12 cellular contexts compared by ENCODE assay signal in genomic region chr7:94888542-94888941, GRCh38. TPM values are rescaled to one million over a fixed set of nuclear protein-coding genes. Genes with fewer than 3 reads are reported as not detected.
DNase-seq lines count a peak whose midpoint lies in the region; FAIRE-seq and TF ChIP-seq lines count a peak whose summit lies in the region.
"Had no signal": no experiment of that assay in that cellular context is flagged by ENCODE, and none has a peak within 500 bp of the region (broad histone marks: within the 10 kb centered on the region; RNA-seq: fewer than 3 reads in every experiment).

No MANE protein-coding gene starts in this region.

- no peak overlapping the region for H3K4me3 ChIP-seq in endodermal cell (ENCODE audit: low read length)
- H3K4me3 ChIP-seq in BE2C (ENCODE audit: low read depth, low read length) = no peak overlapping the region
- H3K4me3 ChIP-seq in smooth muscle cell = no peak overlapping the region

- H3K4me3 Mint-ChIP-seq in endodermal cell = no peak overlapping the region
- no peak overlapping the region for H3K4me3 Mint-ChIP-seq in mesothelial cell of epicardium

- H3K36me3 ChIP-seq in endodermal cell (ENCODE audit: control insufficient read depth, insufficient read depth, low read length) (no peaks in the 10 kb centered on the region), BE2C (no peaks in the 10 kb centered on the region), smooth muscle cell (ENCODE audit: low read depth) (no peaks in the 10 kb centered on the region)

- H3K9me3 ChIP-seq in endodermal cell (ENCODE audit: control insufficient read depth, low read length) (no peaks in the 10 kb centered on the region), BE2C (no peaks in the 10 kb centered on the region), smooth muscle cell (replicated peaks; ENCODE audit: low read depth) (no peaks in the 10 kb centered on the region)

- 71 to 87% methylated on average over 4 to 5 of the region's 5 CpGs for WGBS in endodermal cell (ENCODE audit: insufficient coverage in 1 of 2, insufficient read length in 1 of 2), 2 experiments
- 79% methylated on average over 5 of the region's 5 CpGs for WGBS in smooth muscle cell (ENCODE audit: low lambda C conversion rate)

- no peaks in the 10 kb centered on the region for H3K9me3 Mint-ChIP-seq in endodermal cell
- H3K9me3 Mint-ChIP-seq in mesothelial cell of epicardium = peaks cover 5% of the 10 kb centered on the region

- H3K27ac Mint-ChIP-seq in endodermal cell = no peak overlapping the region
- peak overlapping the region; percentile 56 for H3K27ac Mint-ChIP-seq in mesothelial cell of epicardium

- H2AFZ ChIP-seq in smooth muscle cell (ENCODE audit: low read depth) = no peak overlapping the region

- H3K4me2 ChIP-seq in smooth muscle cell = no peak overlapping the region

- no peaks in the 10 kb centered on the region for H4K20me1 ChIP-seq in smooth muscle cell (ENCODE audit: low read depth)

- TF ChIP-seq CTCF in endodermal cell (conservative IDR thresholded peaks at IDR 0.05) = peak; percentile 68
- TF ChIP-seq CTCF in mesothelial cell of epicardium (IDR thresholded peaks at IDR 0.05; ENCODE audit: unreplicated experiment) = no peak
- no peak for TF ChIP-seq CTCF in BE2C (IDR thresholded peaks at IDR 0.05; ENCODE audit: low read depth, low read length)
- no peak for TF ChIP-seq CTCF in smooth muscle cell (IDR thresholded peaks at IDR 0.05; ENCODE audit: borderline replicate concordance, insufficient read depth, poor library complexity, severe bottlenecking)

- H3K27me3 Mint-ChIP-seq in endodermal cell (ENCODE audit: insufficient read depth) = no peaks in the 10 kb centered on the region
- H3K27me3 Mint-ChIP-seq in mesothelial cell of epicardium (ENCODE audit: low read depth) = no peaks in the 10 kb centered on the region

- H3K27me3 ChIP-seq in endodermal cell (ENCODE audit: control insufficient read depth, insufficient read depth, low read length, poor library complexity, severe bottlenecking) (no peaks in the 10 kb centered on the region), BE2C (no peaks in the 10 kb centered on the region), smooth muscle cell (ENCODE audit: low read depth) (no peaks in the 10 kb centered on the region)

- H3K9ac ChIP-seq in endodermal cell (ENCODE audit: extremely low read depth, low read length, poor library complexity, severe bottlenecking) (no peak overlapping the region), smooth muscle cell (ENCODE audit: low read depth) (no peak overlapping the region)

- H3F3A ChIP-seq in smooth muscle cell (ENCODE audit: low read depth) = no peaks in the 10 kb centered on the region

- no peak for FAIRE-seq in GM12891 (lab: Jason Lieb, UNC)
- FAIRE-seq: TTC549 had no signal

- H3K27ac ChIP-seq in endodermal cell (ENCODE audit: low read depth, low read length) (no peak overlapping the region), smooth muscle cell (ENCODE audit: low read depth) (no peak overlapping the region)

- DNase-seq in DMS53 (lab: John Stamatoyannopoulos, UW) = peak; percentile 84
- DNase-seq in NCI-H2196 (lab: John Stamatoyannopoulos, UW; ENCODE audit: unreplicated experiment) = peak; percentile 58
- no peak for DNase-seq in endodermal cell
- DNase-seq in mesothelial cell of epicardium (ENCODE audit: low spot score in 2 of 2, unreplicated experiment in 2 of 2) = no peak
- DNase-seq in GM12891 (ENCODE audit: insufficient read length, low spot score) = no peak
- DNase-seq in BE2C = no peak
- DNase-seq in NCI-H1694 treated with DMSO at 0.1 percent for 48 hours (lab: John Stamatoyannopoulos, UW) = no peak
- DNase-seq in smooth muscle cell (lab: John Stamatoyannopoulos, UW; ENCODE audit: unreplicated experiment) = no peak
- DNase-seq: activated naive CD4-positive, alpha-beta T cell; NCI-H1092 treated with DMSO at 0.1 percent for 48 hours; occipital lobe had no signal

- H3K79me2 ChIP-seq in smooth muscle cell (ENCODE audit: low read depth) = no peaks in the 10 kb centered on the region

- H3K4me1 Mint-ChIP-seq in endodermal cell = peaks cover 12% of the 10 kb centered on the region
- peaks cover 16% of the 10 kb centered on the region for H3K4me1 Mint-ChIP-seq in mesothelial cell of epicardium

- H3K36me3 Mint-ChIP-seq in endodermal cell (ENCODE audit: low read depth) (no peaks in the 10 kb centered on the region), mesothelial cell of epicardium (no peaks in the 10 kb centered on the region)

- peaks cover 7% of the 10 kb centered on the region for H3K4me1 ChIP-seq in endodermal cell (ENCODE audit: control insufficient read depth, insufficient read depth, low read length)
- H3K4me1 ChIP-seq in BE2C = no peaks in the 10 kb centered on the region
- H3K4me1 ChIP-seq in smooth muscle cell (ENCODE audit: low read depth) = peaks cover 6% of the 10 kb centered on the region

- no peak for TF ChIP-seq POLR2A in GM12891 (IDR thresholded peaks at IDR 0.05; ENCODE audit: low read depth, low read length)

TF ChIP-seq in GM12891, 5 proteins besides CTCF, POLR2A, EP300 and RAD21:
- TF ChIP-seq PAX5 (IDR thresholded peaks at IDR 0.05; ENCODE audit: insufficient read depth, low read length, severe bottlenecking) (no peak), TAF1 (IDR thresholded peaks at IDR 0.05; ENCODE audit: low read depth, low read length) (no peak), SPI1 (IDR thresholded peaks at IDR 0.05; ENCODE audit: low read depth, low read length) (no peak), POLR2AphosphoS5 (IDR thresholded peaks at IDR 0.05; ENCODE audit: low read depth, low read length) (no peak), POU2F2 (IDR thresholded peaks at IDR 0.05; ENCODE audit: low read depth, low read length) (no peak)

RNA-seq across cellular contexts. Expression of gene PPP1R9A, which starts 18.9 kb away (rescaled TPM):
- total RNA-seq in endodermal cell (10 to 100 TPM; 38.7 to 39.4 TPM), mesothelial cell of epicardium (37.6 to 39.3 TPM (median 38.8 TPM) in 3 replicates), smooth muscle cell (1.6 and 1.8 TPM in 2 replicates)
- 11.1 TPM for polyA plus RNA-seq in endodermal cell (2013, experiment 1 of 2)
- polyA plus RNA-seq in endodermal cell (2013, experiment 2 of 2) = 11.7 TPM
- polyA plus RNA-seq in GM12891 (2012; ENCODE audit: low read depth, missing spikeins) = 0.01 TPM
- 0.43 TPM for polyA plus RNA-seq in BE2C (2012; ENCODE audit: insufficient read depth, insufficient read length, low read depth)
- 0.22 and 4.7 TPM in 2 replicates for polyA plus RNA-seq in smooth muscle cell

Comparison
In these comparisons a context has a peak if more than half of its experiments do, and no peak if none do; other contexts are left out.
1. DNase-seq: peak in DMS53 (single experiment) and NCI-H2196 (single experiment); none in endodermal cell (single experiment), mesothelial cell of epicardium (0 of 2), GM12891 (single experiment), BE2C (single experiment), NCI-H1694 treated with DMSO at 0.1 percent for 48 hours (single experiment) and smooth muscle cell (single experiment).
2. RNA of gene PPP1R9A, which starts 18.9 kb away (total RNA-seq): 38.7 to 39.4 TPM in endodermal cell and 37.6 to 39.3 TPM in mesothelial cell of epicardium; 1.6 to 1.8 TPM in smooth muscle cell; every median in the first group is over 10 times any median in the second.